In the genomic region with DNA sequence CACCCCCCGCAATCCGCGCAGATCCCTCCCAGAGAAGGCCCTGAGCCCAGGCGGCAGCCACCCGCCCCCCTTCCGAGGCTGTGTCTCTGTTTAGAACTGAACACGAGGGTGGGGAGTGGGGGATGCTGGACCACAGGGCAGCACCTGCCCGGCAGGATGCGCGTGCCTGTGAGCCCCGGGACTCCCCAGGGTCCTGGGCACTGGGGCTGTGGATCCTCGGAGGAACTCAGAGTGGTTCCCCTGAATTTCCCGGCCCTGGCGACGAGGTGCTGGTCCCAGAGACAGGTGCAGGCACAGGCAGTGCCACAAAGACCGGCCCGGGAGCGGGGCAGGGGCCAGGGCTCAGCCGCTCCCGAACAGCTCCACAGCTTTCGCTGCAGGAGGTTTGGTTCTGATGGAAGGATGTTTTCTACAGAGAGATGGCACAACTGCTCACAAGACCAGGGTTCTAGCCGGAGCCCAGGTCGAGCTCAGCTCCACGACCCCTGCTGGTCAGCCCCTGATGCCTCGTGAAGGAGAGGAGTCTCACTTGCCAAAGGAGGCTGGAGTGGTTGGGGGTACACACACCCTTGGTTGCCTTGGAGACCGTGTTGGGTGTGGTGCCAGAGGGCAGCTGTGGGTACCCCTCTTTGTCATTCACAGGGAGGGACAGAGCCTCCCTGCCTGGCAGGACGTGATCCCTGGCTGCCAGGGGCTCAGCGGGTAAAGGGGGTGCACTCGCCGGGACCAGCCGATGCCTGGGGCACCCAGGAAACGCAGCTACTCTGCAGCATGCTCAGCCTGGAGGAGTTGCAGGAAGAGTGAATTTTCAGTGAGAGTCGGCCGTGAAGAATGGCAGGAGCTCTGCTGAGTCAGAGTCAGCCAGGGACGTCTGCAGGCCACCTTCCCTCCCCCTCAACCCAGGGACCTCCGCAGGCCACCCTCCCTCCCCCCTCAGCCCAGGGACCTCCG, we compare ENCODE assay signal across 9 cellular contexts. TPM values are rescaled to one million over a fixed set of nuclear protein-coding genes. Genes with fewer than 3 reads are reported as not detected.
DNase-seq lines count a peak whose midpoint lies in the region; ATAC-seq and TF ChIP-seq lines count a peak whose summit lies in the region.
"Had no signal": no experiment of that assay in that cellular context is flagged by ENCODE, and none has a peak within 500 bp of the region (broad histone marks: within the 10 kb centered on the region; RNA-seq: fewer than 3 reads in every experiment).

No MANE protein-coding gene starts in this region.

- peaks cover 8 to 38% (median 12%) of the 10 kb centered on the region in 3 donors for H3K27me3 Mint-ChIP-seq in naive B cell

- H3K36me3 Mint-ChIP-seq in naive B cell: no peaks in the 10 kb centered on the region

- in situ Hi-C loops in Panc1 (cut with HindIII; ENCODE audit: low pct_unique_long_range_greater_than_20kb, low sequenced_read_pairs): no loop called here

- no peaks in the 10 kb centered on the region for H3K27me3 ChIP-seq in Panc1 (ENCODE audit: control insufficient read depth, insufficient read depth, low read length)

- POLR2A ChIA-PET in Panc1 (lab: Charles Lee): interaction anchor here (0.6 to 1.1 kb wide), 2 partner anchors 11 to 40 kb away, joined by 3 to 5 read pairs; no protein-coding TSS in a partner anchor

- DNase-seq in activated naive CD4-positive, alpha-beta T cell treated with Interleukin-2 at 50 U/mL for 16 hours: peak; percentile 21
- no peak for DNase-seq in activated naive CD4-positive, alpha-beta T cell (lab: John Stamatoyannopoulos, UW)
- DNase-seq in Panc1 (ENCODE audit: low read depth, low spot score) (no peak), cerebellar cortex (ENCODE audit: low spot score) (peak; percentile 22), naive B cell (peak; percentile 19), NCI-H146 treated with DMSO at 0.1 percent for 48 hours (lab: John Stamatoyannopoulos, UW; ENCODE audit: unreplicated experiment) (no peak), activated gamma-delta T cell treated with Interleukin-2 at 50 U/mL for 16 hours (no peak)

- H3K4me3 Mint-ChIP-seq in naive B cell: peak overlapping the region in 7 of 8 donors; percentile 47 to 77 (median 61)

- H3K9me3 ChIP-seq in Panc1 (ENCODE audit: control insufficient read depth, insufficient read depth, low read depth, low read length): no peaks in the 10 kb centered on the region
- H3K9me3 ChIP-seq: body of pancreas had no signal

- BruUV-seq in Panc1 (replicated peaks; lab: Mats Ljungman, UMichigan): no TSS peak

- CTCF ChIA-PET in Panc1 (lab: Charles Lee): interaction anchor here (0.7 kb wide), 1 partner anchor 146 kb away, joined by 4 read pairs; no protein-coding TSS in a partner anchor

- peaks cover 0 to 2% (median 0%) of the 10 kb centered on the region in 7 donors for H3K9me3 Mint-ChIP-seq in naive B cell

- peak overlapping the region in 1 of 6 donors; percentile 28 for H3K27ac Mint-ChIP-seq in naive B cell

- ATAC-seq in Panc1 (peak; percentile 35), naive B cell (ENCODE audit: low read depth in 2 of 2) (peak; percentile 33 to 55), GM18858 (IDR thresholded peaks at IDR 0.05; ENCODE audit: unreplicated experiment) (no peak)

- intact Hi-C loops in Panc1 (cut with micrococcal nuclease; ENCODE audit: unreplicated experiment): no loop called here

- H3K36me3 ChIP-seq in Panc1 (ENCODE audit: control insufficient read depth, insufficient read depth, low read length): no peaks in the 10 kb centered on the region

- H3K4me1 Mint-ChIP-seq in naive B cell: peaks cover 4 to 10% (median 4%) of the 10 kb centered on the region in 3 donors

- no peak for TF ChIP-seq CTCF in Panc1 (IDR thresholded peaks at IDR 0.05)

- peak overlapping the region in 1 of 2 experiments; percentile 15; a peak in 2 of 4 replicates for H3K4me3 ChIP-seq in Panc1 (ENCODE audit: low read depth in 2 of 2, low read length in 2 of 2)
- H3K4me3 ChIP-seq: body of pancreas had no signal

- peaks cover 25% of the 10 kb centered on the region for H3K4me1 ChIP-seq in Panc1 (ENCODE audit: control insufficient read depth, insufficient read depth, low read length)

- H3K27ac ChIP-seq in Panc1 (ENCODE audit: low read length): peak overlapping the region; percentile 83
- H3K27ac ChIP-seq: body of pancreas had no signal

RNA-seq across cellular contexts. Expression of gene NEU4, which starts 4.4 kb away (rescaled TPM):
- total RNA-seq in Panc1 (2021; ENCODE audit: unreplicated experiment): 10.0 TPM
- polyA plus RNA-seq in Panc1 (2012; ENCODE audit: insufficient read length): 18.8 TPM
- polyA plus RNA-seq in naive B cell (ENCODE audit: low read depth in 6 of 6): 1 to 10 TPM in 1 of 6 donors, under 1 TPM in 1, not detected in 4; 0.55 to 1.7 TPM
- total RNA-seq: body of pancreas had no signal

RNA-seq across cellular contexts. Expression of gene GAL3ST2, which starts 28.0 kb away (rescaled TPM):
- 1.6 TPM for total RNA-seq in Panc1 (2021; ENCODE audit: unreplicated experiment)
- 3.7 TPM for polyA plus RNA-seq in Panc1 (2012; ENCODE audit: insufficient read length)
- polyA plus RNA-seq in naive B cell (ENCODE audit: low read depth in 6 of 6): not detected
- total RNA-seq: body of pancreas had no signal

RNA-seq across cellular contexts. Expression of gene PDCD1, which starts 54.1 kb away (rescaled TPM):
- total RNA-seq in Panc1 (2021; ENCODE audit: unreplicated experiment): 0.15 TPM
- polyA plus RNA-seq in Panc1 (2012; ENCODE audit: insufficient read length): 0.29 TPM
- polyA plus RNA-seq in naive B cell (ENCODE audit: low read depth in 6 of 6): not detected

Comparison
In these comparisons a context has a peak if more than half of its experiments do, and no peak if none do; other contexts are left out.
1. DNase-seq: peak in activated naive CD4-positive, alpha-beta T cell treated with Interleukin-2 at 50 U/mL for 16 hours (single experiment), cerebellar cortex (single experiment) and naive B cell (single experiment); none in activated naive CD4-positive, alpha-beta T cell (0 of 4), Panc1 (single experiment), NCI-H146 treated with DMSO at 0.1 percent for 48 hours (single experiment) and activated gamma-delta T cell treated with Interleukin-2 at 50 U/mL for 16 hours (single experiment).